Comparison of ENCODE assay signal across 1 cellular context in the genomic region with DNA sequence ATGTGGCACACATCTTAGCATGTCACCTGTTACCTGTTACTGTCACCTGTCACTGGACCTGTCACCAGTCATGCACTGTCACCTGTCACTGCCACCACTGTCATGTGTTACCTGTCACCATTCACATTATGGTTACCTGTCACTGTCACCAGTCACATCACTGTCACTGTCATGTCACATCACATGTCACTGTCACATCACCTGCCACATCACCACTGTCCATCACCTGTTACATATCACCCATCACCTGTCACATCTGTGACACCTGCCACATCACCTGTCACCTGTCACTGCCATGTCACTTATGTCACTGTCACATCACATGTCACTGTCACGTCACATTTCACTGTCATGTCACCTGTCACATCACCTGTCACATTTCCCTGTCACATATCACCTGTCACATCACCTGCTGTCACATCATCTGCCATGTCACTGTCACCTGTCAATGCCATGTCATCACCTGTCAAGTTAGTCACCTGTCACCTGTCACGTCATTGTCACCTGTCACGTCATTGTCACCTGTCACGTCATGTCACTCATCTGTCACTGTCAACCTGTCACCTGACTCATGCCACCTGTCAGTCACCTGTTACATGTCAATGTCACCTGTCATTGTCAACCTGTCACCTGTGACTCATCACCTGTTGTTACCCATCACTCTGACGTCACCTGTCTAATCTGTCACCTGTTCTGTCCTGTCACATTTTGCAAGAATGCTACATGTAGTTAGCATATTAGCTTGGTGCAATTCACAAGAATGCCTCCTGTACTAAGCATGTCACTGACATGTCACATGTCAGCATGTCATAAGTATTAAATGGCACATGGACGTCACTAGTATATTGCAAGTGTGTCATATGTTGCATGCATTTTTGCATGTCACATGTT.
TF ChIP-seq lines count a peak whose summit lies in the region.

No MANE protein-coding gene starts in this region.

TF ChIP-seq in GM23338, 12 proteins besides CTCF, POLR2A, EP300 and RAD21 (continued from another document):
- TF ChIP-seq, protein P1, sequence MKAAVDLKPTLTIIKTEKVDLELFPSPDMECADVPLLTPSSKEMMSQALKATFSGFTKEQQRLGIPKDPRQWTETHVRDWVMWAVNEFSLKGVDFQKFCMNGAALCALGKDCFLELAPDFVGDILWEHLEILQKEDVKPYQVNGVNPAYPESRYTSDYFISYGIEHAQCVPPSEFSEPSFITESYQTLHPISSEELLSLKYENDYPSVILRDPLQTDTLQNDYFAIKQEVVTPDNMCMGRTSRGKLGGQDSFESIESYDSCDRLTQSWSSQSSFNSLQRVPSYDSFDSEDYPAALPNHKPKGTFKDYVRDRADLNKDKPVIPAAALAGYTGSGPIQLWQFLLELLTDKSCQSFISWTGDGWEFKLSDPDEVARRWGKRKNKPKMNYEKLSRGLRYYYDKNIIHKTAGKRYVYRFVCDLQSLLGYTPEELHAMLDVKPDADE (IDR thresholded peaks at IDR 0.05), result no peak
- no peak for TF ChIP-seq EZH2phosphoT487 (IDR thresholded peaks at IDR 0.05; ENCODE audit: unreplicated experiment)
- TF ChIP-seq EZH2 (IDR thresholded peaks at IDR 0.05; ENCODE audit: low read depth, unreplicated experiment), result no peak
- TF ChIP-seq, protein P2, sequence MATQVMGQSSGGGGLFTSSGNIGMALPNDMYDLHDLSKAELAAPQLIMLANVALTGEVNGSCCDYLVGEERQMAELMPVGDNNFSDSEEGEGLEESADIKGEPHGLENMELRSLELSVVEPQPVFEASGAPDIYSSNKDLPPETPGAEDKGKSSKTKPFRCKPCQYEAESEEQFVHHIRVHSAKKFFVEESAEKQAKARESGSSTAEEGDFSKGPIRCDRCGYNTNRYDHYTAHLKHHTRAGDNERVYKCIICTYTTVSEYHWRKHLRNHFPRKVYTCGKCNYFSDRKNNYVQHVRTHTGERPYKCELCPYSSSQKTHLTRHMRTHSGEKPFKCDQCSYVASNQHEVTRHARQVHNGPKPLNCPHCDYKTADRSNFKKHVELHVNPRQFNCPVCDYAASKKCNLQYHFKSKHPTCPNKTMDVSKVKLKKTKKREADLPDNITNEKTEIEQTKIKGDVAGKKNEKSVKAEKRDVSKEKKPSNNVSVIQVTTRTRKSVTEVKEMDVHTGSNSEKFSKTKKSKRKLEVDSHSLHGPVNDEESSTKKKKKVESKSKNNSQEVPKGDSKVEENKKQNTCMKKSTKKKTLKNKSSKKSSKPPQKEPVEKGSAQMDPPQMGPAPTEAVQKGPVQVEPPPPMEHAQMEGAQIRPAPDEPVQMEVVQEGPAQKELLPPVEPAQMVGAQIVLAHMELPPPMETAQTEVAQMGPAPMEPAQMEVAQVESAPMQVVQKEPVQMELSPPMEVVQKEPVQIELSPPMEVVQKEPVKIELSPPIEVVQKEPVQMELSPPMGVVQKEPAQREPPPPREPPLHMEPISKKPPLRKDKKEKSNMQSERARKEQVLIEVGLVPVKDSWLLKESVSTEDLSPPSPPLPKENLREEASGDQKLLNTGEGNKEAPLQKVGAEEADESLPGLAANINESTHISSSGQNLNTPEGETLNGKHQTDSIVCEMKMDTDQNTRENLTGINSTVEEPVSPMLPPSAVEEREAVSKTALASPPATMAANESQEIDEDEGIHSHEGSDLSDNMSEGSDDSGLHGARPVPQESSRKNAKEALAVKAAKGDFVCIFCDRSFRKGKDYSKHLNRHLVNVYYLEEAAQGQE (IDR thresholded peaks at IDR 0.05; ENCODE audit: unreplicated experiment), result no peak
- TF ChIP-seq STAT1 (IDR thresholded peaks at IDR 0.05; ENCODE audit: unreplicated experiment), result no peak
- no peak for TF ChIP-seq JUNB (IDR thresholded peaks at IDR 0.05; ENCODE audit: unreplicated experiment)
- TF ChIP-seq, protein P3, sequence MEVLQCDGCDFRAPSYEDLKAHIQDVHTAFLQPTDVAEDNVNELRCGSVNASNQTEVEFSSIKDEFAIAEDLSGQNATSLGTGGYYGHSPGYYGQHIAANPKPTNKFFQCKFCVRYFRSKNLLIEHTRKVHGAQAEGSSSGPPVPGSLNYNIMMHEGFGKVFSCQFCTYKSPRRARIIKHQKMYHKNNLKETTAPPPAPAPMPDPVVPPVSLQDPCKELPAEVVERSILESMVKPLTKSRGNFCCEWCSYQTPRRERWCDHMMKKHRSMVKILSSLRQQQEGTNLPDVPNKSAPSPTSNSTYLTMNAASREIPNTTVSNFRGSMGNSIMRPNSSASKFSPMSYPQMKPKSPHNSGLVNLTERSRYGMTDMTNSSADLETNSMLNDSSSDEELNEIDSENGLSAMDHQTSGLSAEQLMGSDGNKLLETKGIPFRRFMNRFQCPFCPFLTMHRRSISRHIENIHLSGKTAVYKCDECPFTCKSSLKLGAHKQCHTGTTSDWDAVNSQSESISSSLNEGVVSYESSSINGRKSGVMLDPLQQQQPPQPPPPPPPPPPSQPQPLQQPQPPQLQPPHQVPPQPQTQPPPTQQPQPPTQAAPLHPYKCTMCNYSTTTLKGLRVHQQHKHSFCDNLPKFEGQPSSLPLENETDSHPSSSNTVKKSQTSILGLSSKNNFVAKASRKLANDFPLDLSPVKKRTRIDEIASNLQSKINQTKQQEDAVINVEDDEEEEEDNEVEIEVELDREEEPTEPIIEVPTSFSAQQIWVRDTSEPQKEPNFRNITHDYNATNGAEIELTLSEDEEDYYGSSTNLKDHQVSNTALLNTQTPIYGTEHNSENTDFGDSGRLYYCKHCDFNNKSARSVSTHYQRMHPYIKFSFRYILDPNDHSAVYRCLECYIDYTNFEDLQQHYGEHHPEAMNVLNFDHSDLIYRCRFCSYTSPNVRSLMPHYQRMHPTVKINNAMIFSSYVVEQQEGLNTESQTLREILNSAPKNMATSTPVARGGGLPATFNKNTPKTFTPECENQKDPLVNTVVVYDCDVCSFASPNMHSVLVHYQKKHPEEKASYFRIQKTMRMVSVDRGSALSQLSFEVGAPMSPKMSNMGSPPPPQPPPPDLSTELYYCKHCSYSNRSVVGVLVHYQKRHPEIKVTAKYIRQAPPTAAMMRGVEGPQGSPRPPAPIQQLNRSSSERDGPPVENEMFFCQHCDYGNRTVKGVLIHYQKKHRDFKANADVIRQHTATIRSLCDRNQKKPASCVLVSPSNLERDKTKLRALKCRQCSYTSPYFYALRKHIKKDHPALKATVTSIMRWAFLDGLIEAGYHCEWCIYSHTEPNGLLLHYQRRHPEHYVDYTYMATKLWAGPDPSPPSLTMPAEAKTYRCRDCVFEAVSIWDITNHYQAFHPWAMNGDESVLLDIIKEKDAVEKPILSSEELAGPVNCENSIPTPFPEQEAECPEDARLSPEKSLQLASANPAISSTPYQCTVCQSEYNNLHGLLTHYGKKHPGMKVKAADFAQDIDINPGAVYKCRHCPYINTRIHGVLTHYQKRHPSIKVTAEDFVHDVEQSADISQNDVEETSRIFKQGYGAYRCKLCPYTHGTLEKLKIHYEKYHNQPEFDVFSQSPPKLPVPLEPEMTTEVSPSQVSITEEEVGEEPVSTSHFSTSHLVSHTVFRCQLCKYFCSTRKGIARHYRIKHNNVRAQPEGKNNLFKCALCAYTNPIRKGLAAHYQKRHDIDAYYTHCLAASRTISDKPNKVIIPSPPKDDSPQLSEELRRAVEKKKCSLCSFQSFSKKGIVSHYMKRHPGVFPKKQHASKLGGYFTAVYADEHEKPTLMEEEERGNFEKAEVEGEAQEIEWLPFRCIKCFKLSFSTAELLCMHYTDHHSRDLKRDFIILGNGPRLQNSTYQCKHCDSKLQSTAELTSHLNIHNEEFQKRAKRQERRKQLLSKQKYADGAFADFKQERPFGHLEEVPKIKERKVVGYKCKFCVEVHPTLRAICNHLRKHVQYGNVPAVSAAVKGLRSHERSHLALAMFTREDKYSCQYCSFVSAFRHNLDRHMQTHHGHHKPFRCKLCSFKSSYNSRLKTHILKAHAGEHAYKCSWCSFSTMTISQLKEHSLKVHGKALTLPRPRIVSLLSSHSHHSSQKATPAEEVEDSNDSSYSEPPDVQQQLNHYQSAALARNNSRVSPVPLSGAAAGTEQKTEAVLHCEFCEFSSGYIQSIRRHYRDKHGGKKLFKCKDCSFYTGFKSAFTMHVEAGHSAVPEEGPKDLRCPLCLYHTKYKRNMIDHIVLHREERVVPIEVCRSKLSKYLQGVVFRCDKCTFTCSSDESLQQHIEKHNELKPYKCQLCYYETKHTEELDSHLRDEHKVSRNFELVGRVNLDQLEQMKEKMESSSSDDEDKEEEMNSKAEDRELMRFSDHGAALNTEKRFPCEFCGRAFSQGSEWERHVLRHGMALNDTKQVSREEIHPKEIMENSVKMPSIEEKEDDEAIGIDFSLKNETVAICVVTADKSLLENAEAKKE (CRISPR knock-in tag; IDR thresholded peaks at IDR 0.05), result no peak
- no peak for TF ChIP-seq POLR2AphosphoS5 (IDR thresholded peaks at IDR 0.05; ENCODE audit: low read depth)
- no peak for TF ChIP-seq ZNF114 (CRISPR knock-in tag; IDR thresholded peaks at IDR 0.05)
- TF ChIP-seq NANOG (IDR thresholded peaks at IDR 0.05; ENCODE audit: borderline replicate concordance), result no peak
